In genomic region chr3:197949767-197950660, GRCh38 we compare ENCODE assay signal across 1 cellular context.
TF ChIP-seq lines count a peak whose summit lies in the region.

Gene RPL35A, plus strand, starts transcription at chr3:197950190. Its CDS starts 778 bp downstream, at chr3:197950968.

TF ChIP-seq in HepG2, 621 proteins besides CTCF, POLR2A, EP300 and RAD21 (continued from another document and continues in another):
- TF ChIP-seq NAIF1 (CRISPR knock-in tag; IDR thresholded peaks at IDR 0.05; ENCODE audit: borderline replicate concordance) (peak; percentile 84; the same call in 1 of the 2 replicates), ZNF274 (CRISPR knock-in tag; IDR thresholded peaks at IDR 0.05) (peak; percentile 72; the same call in 1 of the 2 replicates), ZNF674 (CRISPR knock-in tag; IDR thresholded peaks at IDR 0.05; ENCODE audit: low read depth) (no peak), SP4 (CRISPR knock-in tag; IDR thresholded peaks at IDR 0.05) (0 out of 2 replicates have a peak, but pooled peaks have one; percentile 44), XRCC5 (optimal IDR thresholded peaks at IDR 0.05; ENCODE audit: low read length) (peak; percentile 13), ARNTL (CRISPR knock-in tag; IDR thresholded peaks at IDR 0.05) (no peak), AKAP8 (CRISPR knock-in tag; IDR thresholded peaks at IDR 0.05) (no peak), CAMTA2 (CRISPR knock-in tag; IDR thresholded peaks at IDR 0.05; ENCODE audit: borderline replicate concordance) (peak; percentile 55; the same call in 1 of the 2 replicates), ZNF275 (CRISPR knock-in tag; IDR thresholded peaks at IDR 0.05; ENCODE audit: borderline replicate concordance) (peak; percentile 91; the same call in 1 of the 2 replicates), ZNF337 (CRISPR knock-in tag; IDR thresholded peaks at IDR 0.05; ENCODE audit: borderline replicate concordance, low read depth) (no peak; the same call in 1 of the 2 replicates), ZGPAT (CRISPR knock-in tag; IDR thresholded peaks at IDR 0.05) (peak; percentile 80), DNMT1 (CRISPR knock-in tag; IDR thresholded peaks at IDR 0.05) (no peak), PLRG1 (conservative IDR thresholded peaks at IDR 0.05) (no peak), NCOA1 (CRISPR knock-in tag; IDR thresholded peaks at IDR 0.05) (no peak; the same call in 1 of the 2 replicates), ZNF251 (CRISPR knock-in tag; IDR thresholded peaks at IDR 0.05) (no peak), PCBP2 (optimal IDR thresholded peaks at IDR 0.05; ENCODE audit: low read depth, low read length, poor library complexity, severe bottlenecking) (no peak), FOXK2 (IDR thresholded peaks at IDR 0.05) (no peak), SKIL (CRISPR knock-in tag; IDR thresholded peaks at IDR 0.05; ENCODE audit: borderline replicate concordance) (no peak), ZNF3 (CRISPR knock-in tag; IDR thresholded peaks at IDR 0.05) (peak; percentile 85), MTF1 (CRISPR knock-in tag; IDR thresholded peaks at IDR 0.05) (no peak), TAF15 (IDR thresholded peaks at IDR 0.05; ENCODE audit: low read depth, low read length, poor library complexity, severe bottlenecking) (no peak), TFE3 (CRISPR knock-in tag; IDR thresholded peaks at IDR 0.05) (0 out of 2 replicates have a peak, but pooled peaks have one; percentile 53), MIER2 (CRISPR knock-in tag; IDR thresholded peaks at IDR 0.05) (no peak; the same call in 1 of the 2 replicates), JUNB (CRISPR knock-in tag; IDR thresholded peaks at IDR 0.05; ENCODE audit: borderline replicate concordance) (no peak), ZNF83 (CRISPR knock-in tag; IDR thresholded peaks at IDR 0.05; ENCODE audit: borderline replicate concordance) (no peak), CBFB (CRISPR knock-in tag; IDR thresholded peaks at IDR 0.05) (peak; percentile 64; the same call in 1 of the 2 replicates), ARID5B (CRISPR knock-in tag; IDR thresholded peaks at IDR 0.05) (peak; percentile 21), YEATS2 (CRISPR knock-in tag; IDR thresholded peaks at IDR 0.05; ENCODE audit: borderline replicate concordance) (peak; percentile 100), FOXK1 (CRISPR knock-in tag; IDR thresholded peaks at IDR 0.05; ENCODE audit: borderline replicate concordance, low read depth) (peak; percentile 63; the same call in 1 of the 2 replicates), PRDM15 (CRISPR knock-in tag; IDR thresholded peaks at IDR 0.05) (no peak), KMT2B (CRISPR knock-in tag; IDR thresholded peaks at IDR 0.05) (peak; percentile 80), IRF9 (CRISPR knock-in tag; IDR thresholded peaks at IDR 0.05; ENCODE audit: borderline replicate concordance) (no peak), NR3C1 (CRISPR knock-in tag; IDR thresholded peaks at IDR 0.05) (no peak), CENPT (CRISPR knock-in tag; IDR thresholded peaks at IDR 0.05; ENCODE audit: low read depth) (no peak), DR1 (CRISPR knock-in tag; IDR thresholded peaks at IDR 0.05) (peak; percentile 87), ZNF335 (CRISPR knock-in tag; IDR thresholded peaks at IDR 0.05) (peak; percentile 100), NBN (conservative IDR thresholded peaks at IDR 0.05) (no peak), PBX3 (CRISPR knock-in tag; IDR thresholded peaks at IDR 0.05; ENCODE audit: borderline replicate concordance) (no peak), ELF3 (CRISPR knock-in tag; IDR thresholded peaks at IDR 0.05) (peak; percentile 50), MZF1 (CRISPR knock-in tag; IDR thresholded peaks at IDR 0.05; ENCODE audit: borderline replicate concordance) (no peak), HNF1B (CRISPR knock-in tag; IDR thresholded peaks at IDR 0.05) (peak; percentile 67; the same call in 1 of the 2 replicates), POLR2AphosphoS5 (IDR thresholded peaks at IDR 0.05; ENCODE audit: low read depth, low read length) (peak; percentile 98), ZNF18 (CRISPR knock-in tag; IDR thresholded peaks at IDR 0.05; ENCODE audit: insufficient replicate concordance) (no peak), ZNF572 (CRISPR knock-in tag; IDR thresholded peaks at IDR 0.05) (no peak)
